6 cellular contexts compared by ENCODE assay signal in genomic region chr19:7916137-7916907, GRCh38. TPM values are rescaled to one million over a fixed set of nuclear protein-coding genes. Genes with fewer than 3 reads are reported as not detected.
DNase-seq lines count a peak whose midpoint lies in the region; ATAC-seq and TF ChIP-seq lines count a peak whose summit lies in the region.

No MANE protein-coding gene starts in this region.

- H3K27me3 Mint-ChIP-seq in osteocyte (ENCODE audit: unreplicated experiment), result peaks cover 6% of the 10 kb centered on the region

- TF ChIP-seq CTCF in brain microvascular endothelial cell (IDR thresholded peaks at IDR 0.05; ENCODE audit: low read depth, low read length, missing control alignments), result no peak
- TF ChIP-seq CTCF in osteocyte (IDR thresholded peaks at IDR 0.05), result no peak

- no peak overlapping the region for H3K27ac ChIP-seq in BLaER1 treated with 17β-estradiol and CSF1 and Interleukin-3, amounts not matched to agents 10 nM and 100 nM
- no peak overlapping the region for H3K27ac ChIP-seq in brain microvascular endothelial cell

- no peak overlapping the region for H3K27ac Mint-ChIP-seq in osteocyte (ENCODE audit: unreplicated experiment)

- peak overlapping the region; percentile 8 to 70 (median 54); a peak in 19 of 22 replicates for H3K9ac ChIP-seq in BLaER1 treated with 17β-estradiol and CSF1 and Interleukin-3, amounts not matched to agents 10 nM and 100 nM

- H3K4me1 Mint-ChIP-seq in osteocyte (ENCODE audit: unreplicated experiment), result peaks cover 19% of the 10 kb centered on the region

- no peaks in the 10 kb centered on the region for H3K9me3 Mint-ChIP-seq in osteocyte (ENCODE audit: unreplicated experiment)

- peaks cover 34 to 88% (median 74%) of the 10 kb centered on the region in 11 experiments for H4K20me1 ChIP-seq in BLaER1 treated with 17β-estradiol and CSF1 and Interleukin-3, amounts not matched to agents 10 nM and 100 nM

- DNase-seq in NCI-H2196 (lab: John Stamatoyannopoulos, UW; ENCODE audit: unreplicated experiment) (peak; percentile 25), brain microvascular endothelial cell (no peak), osteocyte (ENCODE audit: extremely low spot score, unreplicated experiment) (no peak)

- H3K36me3 ChIP-seq in BLaER1 treated with 17β-estradiol and CSF1 and Interleukin-3, amounts not matched to agents 10 nM and 100 nM, result peaks cover 6 to 32% (median 14%) of the 10 kb centered on the region in 11 experiments
- peaks cover 12% of the 10 kb centered on the region for H3K36me3 ChIP-seq in brain microvascular endothelial cell (replicated peaks)

- H3K36me3 Mint-ChIP-seq in osteocyte (ENCODE audit: unreplicated experiment), result peaks cover 11% of the 10 kb centered on the region

- ATAC-seq in GM18519 (IDR thresholded peaks at IDR 0.05; ENCODE audit: low FRiP score, unreplicated experiment) (no peak), GM18517 (IDR thresholded peaks at IDR 0.05; ENCODE audit: unreplicated experiment) (no peak)

- no peaks in the 10 kb centered on the region for H3K9me3 ChIP-seq in BLaER1 treated with 17β-estradiol and CSF1 and Interleukin-3, amounts not matched to agents 10 nM and 100 nM (replicated peaks in 1 of 11)

- in situ Hi-C loops in brain microvascular endothelial cell (cut with HindIII; ENCODE audit: low pct_ligation_motif_present, low sequenced_read_pairs), result no loop called here

- peak overlapping the region; percentile 59 for H3K4me3 Mint-ChIP-seq in osteocyte (ENCODE audit: unreplicated experiment)

- peak overlapping the region; percentile 49 to 68 (median 54) for H3K4me3 ChIP-seq in BLaER1 treated with 17β-estradiol and CSF1 and Interleukin-3, amounts not matched to agents 10 nM and 100 nM
- H3K4me3 ChIP-seq in brain microvascular endothelial cell (ENCODE audit: low read depth, low read length), result peak overlapping the region; percentile 20

- H3K27me3 ChIP-seq in BLaER1 treated with 17β-estradiol and CSF1 and Interleukin-3, amounts not matched to agents 10 nM and 100 nM, result peaks cover 71 to 82% (median 75%) of the 10 kb centered on the region in 11 experiments
- H3K27me3 ChIP-seq in brain microvascular endothelial cell (replicated peaks), result peaks cover 14% of the 10 kb centered on the region

- peak overlapping the region; percentile 79 to 100 (median 90) for H3K4me2 ChIP-seq in BLaER1 treated with 17β-estradiol and CSF1 and Interleukin-3, amounts not matched to agents 10 nM and 100 nM

- H3K4me1 ChIP-seq in BLaER1 treated with 17β-estradiol and CSF1 and Interleukin-3, amounts not matched to agents 10 nM and 100 nM, result peaks cover 56 to 80% (median 68%) of the 10 kb centered on the region in 10 experiments

RNA-seq across cellular contexts. Expression of gene TGFBR3L, which starts 1.7 kb away (rescaled TPM):
- total RNA-seq in osteocyte, result 2.3 and 2.6 TPM in 2 replicates

RNA-seq across cellular contexts. Expression of gene SNAPC2, which starts 3.8 kb away (rescaled TPM):
- total RNA-seq in osteocyte, result 19.6 and 21.9 TPM in 2 replicates

RNA-seq across cellular contexts. Expression of gene CTXN1, which starts 9.6 kb away (rescaled TPM):
- total RNA-seq in osteocyte, result 28.7 and 28.8 TPM in 2 replicates

RNA-seq across cellular contexts. Expression of gene MAP2K7, which starts 12.6 kb away (rescaled TPM):
- total RNA-seq in osteocyte, result 34.4 and 42.1 TPM in 2 replicates

RNA-seq across cellular contexts. Expression of gene TIMM44, which starts 27.1 kb away (rescaled TPM):
- total RNA-seq in osteocyte, result 69.4 and 73.4 TPM in 2 replicates
